ENCODE assay signal across 32 cellular contexts in genomic region chr2:106037262-106037661, GRCh38.
"Had no signal": no experiment of that assay in that cellular context is flagged by ENCODE, and none has a peak within 500 bp of the region (broad histone marks: within the 10 kb centered on the region; RNA-seq: fewer than 3 reads in every experiment).

No MANE protein-coding gene starts in this region.

- H3K4me2 ChIP-seq: SK-N-SH had no signal

- H3K4me1 ChIP-seq: ascending aorta, breast epithelium, SJCRH30 had no signal

- H3K9ac ChIP-seq: SK-N-SH had no signal

- H3K27me3 ChIP-seq: ascending aorta, breast epithelium, MG63, SJCRH30 had no signal

- ATAC-seq: activated T-cell treated with anti-CD3 and anti-CD28 coated beads, Interleukin-2, amount 50 U/mL, for 72 hours; activated T-helper 17 cell treated with anti-CD3 and anti-CD28 coated beads, Interleukin-2, amount 50 U/mL, for 72 hours; Panc1 had no signal

- H3K27ac ChIP-seq: ascending aorta, breast epithelium, SJCRH30, VCaP had no signal

- H3K4me3 ChIP-seq: ascending aorta, breast epithelium, MG63, SJCRH30 had no signal

- H3K9me3 ChIP-seq: ascending aorta, breast epithelium, MG63, SJCRH30, SK-N-SH had no signal

- H3K9me2 ChIP-seq: SK-N-SH had no signal

- H3K36me3 ChIP-seq: ascending aorta, breast epithelium, MG63, SJCRH30 had no signal

- DNase-seq: activated CD4-positive, alpha-beta memory T cell treated with anti-CD3 and anti-CD28 coated beads, Interleukin-2, amount 10 ng/mL, durations not matched to agents 7 days and 5 days; activated CD4-positive, alpha-beta T cell treated with anti-CD3 and anti-CD28 coated beads for 1 hour; activated CD4-positive, alpha-beta T cell treated with anti-CD3 and anti-CD28 coated beads for 48 hours; activated CD4-positive, CD25-positive, alpha-beta regulatory T cell; activated effector memory CD4-positive, alpha-beta T cell treated with anti-CD3 and anti-CD28 coated beads, Interleukin-2, amount 50 U/mL, for 16 hours; activated naive CD4-positive, alpha-beta T cell; activated naive CD4-positive, alpha-beta T cell treated with anti-CD3 and anti-CD28 coated beads, Interleukin-2, amount 50 U/mL, for 16 hours; activated naive CD8-positive, alpha-beta T cell treated with anti-CD3 and anti-CD28 coated beads for 36 hours; activated T-cell treated with anti-CD3 and anti-CD28 coated beads, Interleukin-2, amount 50 U/mL, for 1 hour; activated T-cell treated with anti-CD3 and anti-CD28 coated beads, Interleukin-2, amount 50 U/mL, for 72 hours; amniotic stem cell; Kasumi-1; KG1; MG63; NCI-H1048; NCI-H1105 treated with DMSO at 0.1 percent for 48 hours; NCI-H1436; NCI-H1694; NCI-H1930; NCI-H2081 treated with DMSO at 0.1 percent for 48 hours; NCI-H345; NCI-H524 treated with DMSO at 0.1 percent for 48 hours; SHP77; SJCRH30; SK-N-SH; T-helper 2 cell; T-helper 9 cell had no signal

- H3K4me3 Mint-ChIP-seq: activated CD4-positive, alpha-beta memory T cell treated with anti-CD3 and anti-CD28 coated beads, Interleukin-2, amount 10 ng/mL, durations not matched to agents 7 days and 5 days; activated naive CD8-positive, alpha-beta T cell treated with anti-CD3 and anti-CD28 coated beads for 36 hours; activated T-cell treated with anti-CD3 and anti-CD28 coated beads, Interleukin-2, amount 50 U/mL, for 72 hours; activated T-helper 17 cell treated with anti-CD3 and anti-CD28 coated beads, Interleukin-2, amount 50 U/mL, for 72 hours had no signal

- H3K27ac Mint-ChIP-seq: activated CD4-positive, alpha-beta memory T cell treated with anti-CD3 and anti-CD28 coated beads, Interleukin-2, amount 10 ng/mL, durations not matched to agents 7 days and 5 days; activated naive CD8-positive, alpha-beta T cell treated with anti-CD3 and anti-CD28 coated beads for 36 hours; activated T-cell treated with anti-CD3 and anti-CD28 coated beads, Interleukin-2, amount 50 U/mL, for 72 hours; activated T-helper 17 cell treated with anti-CD3 and anti-CD28 coated beads, Interleukin-2, amount 50 U/mL, for 72 hours had no signal

- H3K9me3 Mint-ChIP-seq: activated CD4-positive, alpha-beta memory T cell treated with anti-CD3 and anti-CD28 coated beads, Interleukin-2, amount 10 ng/mL, durations not matched to agents 7 days and 5 days; activated naive CD8-positive, alpha-beta T cell treated with anti-CD3 and anti-CD28 coated beads for 36 hours; activated T-helper 17 cell treated with anti-CD3 and anti-CD28 coated beads, Interleukin-2, amount 50 U/mL, for 72 hours had no signal

- H3K36me3 Mint-ChIP-seq: activated naive CD8-positive, alpha-beta T cell treated with anti-CD3 and anti-CD28 coated beads for 36 hours had no signal

- H3K27me3 Mint-ChIP-seq: activated naive CD8-positive, alpha-beta T cell treated with anti-CD3 and anti-CD28 coated beads for 36 hours; activated T-helper 17 cell treated with anti-CD3 and anti-CD28 coated beads, Interleukin-2, amount 50 U/mL, for 72 hours had no signal
